Comparison of ENCODE assay signal across 8 cellular contexts in genomic region chr10:106189254-106189653, GRCh38.
DNase-seq lines count a peak whose midpoint lies in the region; ATAC-seq, FAIRE-seq and TF ChIP-seq lines count a peak whose summit lies in the region.

No MANE protein-coding gene starts in this region.

- H3K36me3 ChIP-seq in pancreas: no peaks in the 10 kb centered on the region
- no peaks in the 10 kb centered on the region for H3K36me3 ChIP-seq in vagina

- no peaks in the 10 kb centered on the region for H3K9me3 Mint-ChIP-seq in chondrocyte (ENCODE audit: low read depth)

- ATAC-seq in GM18519 (IDR thresholded peaks at IDR 0.05; ENCODE audit: low FRiP score, unreplicated experiment) (peak; percentile 81), pancreas (peak in 3 of 4 donors; percentile 38 to 72 (median 44))

- intact Hi-C loops in pancreas (cut with DNase I) (no loop called here), vagina (cut with DNase I) (no loop called here)

- no peak for FAIRE-seq in pancreas (lab: Jason Lieb, UNC)

- no peaks in the 10 kb centered on the region for H3K36me3 Mint-ChIP-seq in chondrocyte (ENCODE audit: low read depth)

- H3K9me3 ChIP-seq in pancreas: no peaks in the 10 kb centered on the region
- no peaks in the 10 kb centered on the region for H3K9me3 ChIP-seq in vagina

- H3K27ac Mint-ChIP-seq in chondrocyte (ENCODE audit: unreplicated experiment): no peak overlapping the region

- peaks cover 4% of the 10 kb centered on the region for H3K4me1 Mint-ChIP-seq in chondrocyte (ENCODE audit: low read depth)

- H3K4me3 ChIP-seq in LNCaP clone FGC (ENCODE audit: low read depth, low read length): no peak overlapping the region
- no peak overlapping the region for H3K4me3 ChIP-seq in pancreas
- no peak overlapping the region for H3K4me3 ChIP-seq in vagina

- no peak overlapping the region for H3K4me3 Mint-ChIP-seq in chondrocyte (ENCODE audit: unreplicated experiment)

- WGBS in pancreas, 2 donors: 10 to 20% methylated on average over 2 of the region's 2 CpGs

- peaks cover 10% of the 10 kb centered on the region for H3K27me3 Mint-ChIP-seq in chondrocyte (ENCODE audit: low read depth)

- TF ChIP-seq CTCF in LNCaP clone FGC (IDR thresholded peaks at IDR 0.05; ENCODE audit: control insufficient read depth, extremely low read depth, insufficient read depth) (peak; percentile 85), chondrocyte (IDR thresholded peaks at IDR 0.05) (peak; percentile 58), pancreas (IDR thresholded peaks at IDR 0.05) (peak; percentile 8 to 36 (median 21)), vagina (IDR thresholded peaks at IDR 0.05) (no peak)

- H3K27ac ChIP-seq in pancreas: no peak overlapping the region
- no peak overlapping the region for H3K27ac ChIP-seq in vagina

- DNase-seq in Ammon's horn (ENCODE audit: low spot score): peak; percentile 25
- peak; percentile 31 for DNase-seq in LNCaP clone FGC (ENCODE audit: low read depth)
- no peak for DNase-seq in chondrocyte (ENCODE audit: low spot score)
- DNase-seq in pancreas: peak in 3 of 6 donors; percentile 2 to 33 (median 14)
- DNase-seq in vagina (ENCODE audit: extremely low spot score in 2 of 2): no peak
- no peak for DNase-seq in DMS79 treated with DMSO at 0.1 percent for 48 hours (lab: John Stamatoyannopoulos, UW)
- DNase-seq in NCI-H526 treated with DMSO at 0.1 percent for 48 hours (lab: John Stamatoyannopoulos, UW): no peak

- H3K4me1 ChIP-seq in pancreas (no peaks in the 10 kb centered on the region), vagina (no peaks in the 10 kb centered on the region)

- H3K27me3 ChIP-seq in pancreas (no peaks in the 10 kb centered on the region), vagina (no peaks in the 10 kb centered on the region)

- TF ChIP-seq POLR2A in vagina (IDR thresholded peaks at IDR 0.05): no peak

Comparison
In these comparisons a context has a peak if more than half of its experiments do, and no peak if none do; other contexts are left out.
1. DNase-seq: peak in Ammon's horn (single experiment) and LNCaP clone FGC (single experiment); none in chondrocyte (single experiment), vagina (0 of 2), DMS79 treated with DMSO at 0.1 percent for 48 hours (single experiment) and NCI-H526 treated with DMSO at 0.1 percent for 48 hours (single experiment).
2. CTCF ChIP-seq: peak in LNCaP clone FGC (single experiment), chondrocyte (single experiment) and pancreas (4 of 4); none in vagina (0 of 3).